ENCODE assay signal across 13 cellular contexts in the genomic region with DNA sequence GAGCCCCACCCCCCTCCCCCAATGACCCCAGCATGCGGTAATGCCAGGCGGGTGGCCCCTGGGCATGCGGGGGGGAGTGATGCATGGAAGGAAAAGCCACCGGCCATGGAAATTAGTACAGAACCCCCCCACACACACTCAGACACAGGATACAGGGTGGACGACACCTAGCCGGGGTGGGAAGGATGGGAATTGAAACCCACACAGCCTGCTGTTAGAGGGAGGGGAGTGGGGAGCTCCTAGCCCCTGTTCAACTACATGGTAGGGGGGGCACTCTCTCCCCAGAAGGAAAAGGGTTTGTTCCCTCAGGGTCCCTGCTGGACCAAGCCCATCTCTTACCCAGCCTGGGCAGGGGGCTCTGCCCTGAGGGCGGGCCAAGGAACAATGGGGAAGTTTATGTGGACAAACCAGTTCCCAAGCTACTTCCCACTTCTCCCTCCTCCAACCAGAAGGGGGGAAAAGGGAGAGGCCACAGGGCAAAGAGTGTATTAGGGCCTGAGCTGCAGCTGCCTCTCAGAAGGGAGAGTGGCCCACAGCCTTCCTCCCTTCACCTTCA. TPM values are rescaled to one million over a fixed set of nuclear protein-coding genes. Genes with fewer than 3 reads are reported as not detected.
DNase-seq lines count a peak whose midpoint lies in the region; TF ChIP-seq lines count a peak whose summit lies in the region.
"Had no signal": no experiment of that assay in that cellular context is flagged by ENCODE, and none has a peak within 500 bp of the region (broad histone marks: within the 10 kb centered on the region; RNA-seq: fewer than 3 reads in every experiment).

No MANE protein-coding gene starts in this region.

- H3K36me3 Mint-ChIP-seq in nephron progenitor cell (ENCODE audit: low read depth) = peaks cover 43% of the 10 kb centered on the region
- peaks cover 52% of the 10 kb centered on the region for H3K36me3 Mint-ChIP-seq in activated CD4-positive, alpha-beta memory T cell treated with anti-CD3 and anti-CD28 coated beads, Interleukin-2, amount 10 ng/mL, durations not matched to agents 7 days and 5 days (ENCODE audit: low read depth)

- TF ChIP-seq POLR2A in esophagus squamous epithelium (IDR thresholded peaks at IDR 0.05) = no peak

- H3K4me1 Mint-ChIP-seq in nephron progenitor cell = peaks cover 32% of the 10 kb centered on the region
- H3K4me1 Mint-ChIP-seq in activated CD4-positive, alpha-beta memory T cell treated with anti-CD3 and anti-CD28 coated beads, Interleukin-2, amount 10 ng/mL, durations not matched to agents 7 days and 5 days = peaks cover 31% of the 10 kb centered on the region

- intact Hi-C loops in esophagus squamous epithelium (cut with DNase I) = no loop called here
- intact Hi-C loops in OCI-LY7 (cut with micrococcal nuclease; ENCODE audit: unreplicated experiment) = no loop called here

- H3K36me3 ChIP-seq in NT2/D1 (ENCODE audit: insufficient read depth, insufficient read length, low read length) = peaks cover 82% of the 10 kb centered on the region
- peaks cover 34 to 75% (median 44%) of the 10 kb centered on the region in 3 donors for H3K36me3 ChIP-seq in esophagus squamous epithelium
- H3K36me3 ChIP-seq in OCI-LY7 (ENCODE audit: insufficient read depth, low read length) = peaks cover 73% of the 10 kb centered on the region

- H3K9me3 ChIP-seq in NT2/D1 (ENCODE audit: insufficient read depth, low read length) (no peaks in the 10 kb centered on the region), esophagus squamous epithelium (no peaks in the 10 kb centered on the region), OCI-LY7 (ENCODE audit: low read length) (no peaks in the 10 kb centered on the region)

- H3K9ac ChIP-seq in NT2/D1 (ENCODE audit: insufficient read length, low read depth) = peak overlapping the region; percentile 15

- H3K9me2 ChIP-seq in OCI-LY7 (ENCODE audit: insufficient read depth, low read length) = no peaks in the 10 kb centered on the region

- DNase-seq in NT2/D1 (ENCODE audit: low read depth, low spot score) (no peak), esophagus squamous epithelium (lab: John Stamatoyannopoulos, UW) (no peak), nephron progenitor cell (no peak), AG20443 (ENCODE audit: low spot score) (no peak), SIG-M5 treated with dmso at 0.1 percent for 504 hours (lab: John Stamatoyannopoulos, UW; ENCODE audit: unreplicated experiment) (no peak), OCI-LY7 (ENCODE audit: low spot score) (no peak)
- no peak for DNase-seq in activated CD4-positive, alpha-beta memory T cell treated with anti-CD3 and anti-CD28 coated beads, Interleukin-2, amount 10 ng/mL, durations not matched to agents 7 days and 5 days
- DNase-seq: activated CD4-positive, alpha-beta T cell treated with anti-CD3 and anti-CD28 coated beads, Interleukin-2, amount 10 ng/mL, durations not matched to agents 7 days and 5 days; activated effector memory CD4-positive, alpha-beta T cell treated with Interleukin-2 at 50 U/mL for 16 hours; DMS53; HFFc6 had no signal

- H3K27ac ChIP-seq in C4-2B (peak overlapping the region; percentile 29), esophagus squamous epithelium (peak overlapping the region; percentile 59 to 71 (median 64)), OCI-LY7 (ENCODE audit: low read depth, low read length, poor library complexity, severe bottlenecking) (no peak overlapping the region)

- H3K27me3 ChIP-seq in NT2/D1 (ENCODE audit: insufficient read depth, insufficient read length) (no peaks in the 10 kb centered on the region), esophagus squamous epithelium (no peaks in the 10 kb centered on the region)

- WGBS in esophagus squamous epithelium, 2 donors = 61 to 72% methylated on average over 6 to 7 of the region's 7 CpGs

- H2AFZ ChIP-seq in OCI-LY7 (ENCODE audit: low read length) = no peak overlapping the region

- POLR2A ChIA-PET in activated CD4-positive, alpha-beta memory T cell treated with anti-CD3 and anti-CD28 coated beads, Interleukin-2, amount 10 ng/mL, durations not matched to agents 7 days and 5 days (lab: Charles Lee) = interaction anchor here (1.0 to 25.4 kb wide), 2 partner anchors 21 to 22 kb away, joined by 3 to 504 read pairs; a partner anchor contains a TSS
- POLR2A ChIA-PET in OCI-LY7 (lab: Charles Lee) = no interaction called here

- no peaks in the 10 kb centered on the region for H3K9me3 Mint-ChIP-seq in nephron progenitor cell
- H3K9me3 Mint-ChIP-seq in activated CD4-positive, alpha-beta memory T cell treated with anti-CD3 and anti-CD28 coated beads, Interleukin-2, amount 10 ng/mL, durations not matched to agents 7 days and 5 days = no peaks in the 10 kb centered on the region
- H3K9me3 Mint-ChIP-seq: activated CD4-positive, alpha-beta T cell treated with anti-CD3 and anti-CD28 coated beads, Interleukin-2, amount 10 ng/mL, durations not matched to agents 7 days and 5 days; HFFc6 had no signal

- H4K20me1 ChIP-seq in OCI-LY7 (ENCODE audit: insufficient read depth, low read length) = no peaks in the 10 kb centered on the region

- peaks cover 4% of the 10 kb centered on the region for H3K27me3 Mint-ChIP-seq in nephron progenitor cell (ENCODE audit: low read depth, poor library complexity)
- H3K27me3 Mint-ChIP-seq in activated CD4-positive, alpha-beta memory T cell treated with anti-CD3 and anti-CD28 coated beads, Interleukin-2, amount 10 ng/mL, durations not matched to agents 7 days and 5 days = no peaks in the 10 kb centered on the region
- H3K27me3 Mint-ChIP-seq: activated CD4-positive, alpha-beta T cell treated with anti-CD3 and anti-CD28 coated beads, Interleukin-2, amount 10 ng/mL, durations not matched to agents 7 days and 5 days had no signal

- H3K4me1 ChIP-seq in NT2/D1 (ENCODE audit: insufficient read depth, insufficient read length) (peaks cover 19% of the 10 kb centered on the region), esophagus squamous epithelium (peaks cover 13 to 53% (median 28%) of the 10 kb centered on the region in 3 donors), OCI-LY7 (ENCODE audit: insufficient read depth, low read length, poor library complexity, severe bottlenecking) (peaks cover 8% of the 10 kb centered on the region)

- BruUV-seq in OCI-LY7 (replicated peaks; lab: Mats Ljungman, UMichigan) = no TSS peak

- H3K79me2 ChIP-seq in OCI-LY7 (ENCODE audit: insufficient read depth, low read depth, low read length) = peaks cover 12% of the 10 kb centered on the region; the same call in 1 of the 2 replicates

- peak overlapping the region; percentile 54 for H3K27ac Mint-ChIP-seq in nephron progenitor cell
- no peak overlapping the region for H3K27ac Mint-ChIP-seq in activated CD4-positive, alpha-beta memory T cell treated with anti-CD3 and anti-CD28 coated beads, Interleukin-2, amount 10 ng/mL, durations not matched to agents 7 days and 5 days

- no peak overlapping the region for H3K4me3 Mint-ChIP-seq in nephron progenitor cell
- H3K4me3 Mint-ChIP-seq in activated CD4-positive, alpha-beta memory T cell treated with anti-CD3 and anti-CD28 coated beads, Interleukin-2, amount 10 ng/mL, durations not matched to agents 7 days and 5 days = no peak overlapping the region
- H3K4me3 Mint-ChIP-seq: activated CD4-positive, alpha-beta T cell treated with anti-CD3 and anti-CD28 coated beads, Interleukin-2, amount 10 ng/mL, durations not matched to agents 7 days and 5 days; HFFc6 had no signal

- CTCF ChIA-PET in activated CD4-positive, alpha-beta memory T cell treated with anti-CD3 and anti-CD28 coated beads, Interleukin-2, amount 10 ng/mL, durations not matched to agents 7 days and 5 days (lab: Charles Lee) = no interaction called here
- CTCF ChIA-PET in OCI-LY7 (lab: Charles Lee; ENCODE audit: unreplicated experiment) = no interaction called here

- no peak overlapping the region for H3K4me3 ChIP-seq in NT2/D1 (ENCODE audit: insufficient read length, low read depth)
- no peak overlapping the region for H3K4me3 ChIP-seq in esophagus squamous epithelium
- H3K4me3 ChIP-seq in OCI-LY7 (ENCODE audit: low read depth, low read length, poor library complexity, severe bottlenecking) = no peak overlapping the region

- TF ChIP-seq CTCF in C4-2B (conservative IDR thresholded peaks at IDR 0.05) (no peak), esophagus squamous epithelium (IDR thresholded peaks at IDR 0.05) (no peak), nephron progenitor cell (IDR thresholded peaks at IDR 0.05) (no peak), OCI-LY7 (conservative IDR thresholded peaks at IDR 0.05; ENCODE audit: low read length) (no peak)

- H3K4me2 ChIP-seq in OCI-LY7 (ENCODE audit: low read length) = no peak overlapping the region

RNA-seq across cellular contexts. Expression of a gene that starts 5.2 kb away (rescaled TPM):
- total RNA-seq in esophagus squamous epithelium = 10 to 100 TPM; 14.6 to 25.5 (median 21.6) TPM
- total RNA-seq in activated CD4-positive, alpha-beta memory T cell treated with anti-CD3 and anti-CD28 coated beads, Interleukin-2, amount 10 ng/mL, durations not matched to agents 7 days and 5 days = 10 to 100 TPM; 42.2 to 42.7 TPM
- 16.0 and 21.3 TPM in 2 replicates for total RNA-seq in OCI-LY7 (2014; rRNA removed; shearing (Covaris generic))
- 21.9 and 25.9 TPM in 2 replicates for total RNA-seq in OCI-LY7 (2022)

RNA-seq across cellular contexts. Expression of a gene that starts 7.7 kb away (rescaled TPM):
- 10 to 100 TPM; 37.7 to 47.3 (median 44.0) TPM for total RNA-seq in esophagus squamous epithelium
- total RNA-seq in activated CD4-positive, alpha-beta memory T cell treated with anti-CD3 and anti-CD28 coated beads, Interleukin-2, amount 10 ng/mL, durations not matched to agents 7 days and 5 days = 100 to 1,000 TPM; 106 to 107 TPM
- 57.7 and 66.5 TPM in 2 replicates for total RNA-seq in OCI-LY7 (2014; rRNA removed; shearing (Covaris generic))
- 106 and 107 TPM in 2 replicates for total RNA-seq in OCI-LY7 (2022)

RNA-seq across cellular contexts. Expression of a gene that starts 21.5 kb away (rescaled TPM):
- under 1 TPM in 1 of 4 donors, not detected in 3; 0.11 TPM for total RNA-seq in esophagus squamous epithelium
- total RNA-seq in activated CD4-positive, alpha-beta memory T cell treated with anti-CD3 and anti-CD28 coated beads, Interleukin-2, amount 10 ng/mL, durations not matched to agents 7 days and 5 days = under 1 TPM in 1 of 2 experiments, not detected in 1; 0.38 TPM
- 0.44 and 0.57 TPM in 2 replicates for total RNA-seq in OCI-LY7 (2014; rRNA removed; shearing (Covaris generic))
- 0.30 and 1.7 TPM in 2 replicates for total RNA-seq in OCI-LY7 (2022)
- total RNA-seq: epithelial cell of proximal tubule had no signal

RNA-seq across cellular contexts. Expression of a gene that starts 27.5 kb away (rescaled TPM):
- total RNA-seq in esophagus squamous epithelium (10 to 100 TPM; 38.9 to 57.4 (median 51.0) TPM), OCI-LY7 (2022) (215 and 228 TPM in 2 replicates)
- 100 to 1,000 TPM; 107 to 110 TPM for total RNA-seq in activated CD4-positive, alpha-beta memory T cell treated with anti-CD3 and anti-CD28 coated beads, Interleukin-2, amount 10 ng/mL, durations not matched to agents 7 days and 5 days
- 155 and 257 TPM in 2 replicates for total RNA-seq in OCI-LY7 (2014; rRNA removed; shearing (Covaris generic))

RNA-seq across cellular contexts. Expression of a gene that starts 50.3 kb away (rescaled TPM):
- total RNA-seq in esophagus squamous epithelium = 1 to 10 TPM; 1.9 to 4.7 (median 4.0) TPM
- 10 to 100 TPM; 13.4 to 13.5 TPM for total RNA-seq in activated CD4-positive, alpha-beta memory T cell treated with anti-CD3 and anti-CD28 coated beads, Interleukin-2, amount 10 ng/mL, durations not matched to agents 7 days and 5 days
- 10.9 and 13.3 TPM in 2 replicates for total RNA-seq in OCI-LY7 (2014; rRNA removed; shearing (Covaris generic))
- 24.7 and 27.3 TPM in 2 replicates for total RNA-seq in OCI-LY7 (2022)
